8 cellular contexts compared by ENCODE assay signal in genomic region chr12:49827351-49828099, GRCh38. TPM values are rescaled to one million over a fixed set of nuclear protein-coding genes. Genes with fewer than 3 reads are reported as not detected.
A peak's percentile ranks its signal among the peaks of the same experiment; 100 is the strongest.
DNase-seq lines count a peak whose midpoint lies in the region; ATAC-seq and TF ChIP-seq lines count a peak whose summit lies in the region.

No MANE protein-coding gene starts in this region.

- H3K4me3 ChIP-seq in testis, result peak overlapping the region; percentile 76 to 90

- ATAC-seq in HG03378 (IDR thresholded peaks at IDR 0.05; ENCODE audit: unreplicated experiment), result no peak

- intact Hi-C loops in testis (cut with DNase I; ENCODE audit: low total_unique reads), result no loop called here

- no peaks in the 10 kb centered on the region for H3K27me3 ChIP-seq in testis

- no peaks in the 10 kb centered on the region for H3K9me3 ChIP-seq in testis

- WGBS in testis, 2 donors, result 0 to 1% methylated on average over 10 to 34 of the region's 38 CpGs

- no peaks in the 10 kb centered on the region for H3K36me3 ChIP-seq in testis (ENCODE audit: low read depth, missing control alignments)

- H3K4me1 ChIP-seq in testis, result peaks cover 46% of the 10 kb centered on the region

- peak overlapping the region; percentile 83 to 90 for H3K27ac ChIP-seq in testis

- TF ChIP-seq CTCF in testis (IDR thresholded peaks at IDR 0.05), result no peak

- DNase-seq in DMS 273 treated with DMSO at 0.1 percent for 48 hours (lab: John Stamatoyannopoulos, UW) (peak; percentile 6), HCEC 1CT (peak; percentile 56), NCI-H748 treated with DMSO at 0.1 percent for 48 hours (lab: John Stamatoyannopoulos, UW) (peak; percentile 22), activated T-helper 1 cell treated with Interleukin-2 at 50 U/mL for 16 hours (ENCODE audit: low read depth) (peak; percentile 25), fibroblast of gingiva (ENCODE audit: low read depth) (peak; percentile 69), myocyte (ENCODE audit: low read depth) (peak; percentile 93), testis (peak; percentile 79)

- no peak for TF ChIP-seq POLR2A in testis (IDR thresholded peaks at IDR 0.05)

RNA-seq across cellular contexts. Expression of gene NCKAP5L, which starts 0.7 kb away (rescaled TPM):
- total RNA-seq in myocyte (95.7 and 112 TPM in 2 replicates), testis (10 to 100 TPM; 63.5 to 79.7 TPM)
- polyA plus RNA-seq in myocyte (2012), result 48.1 TPM
- polyA plus RNA-seq in testis (ENCODE audit: insufficient read depth, low read depth, low replicate concordance), result 22.0 TPM

RNA-seq across cellular contexts. Expression of gene BCDIN3D, which starts 15.4 kb away (rescaled TPM):
- total RNA-seq in myocyte (4.3 and 4.9 TPM in 2 replicates), testis (1 to 10 TPM; 5.1 to 5.8 TPM)
- polyA plus RNA-seq in myocyte (2012), result 4.6 TPM
- polyA plus RNA-seq in testis (ENCODE audit: insufficient read depth, low read depth, low replicate concordance), result 4.9 TPM

Comparison
In these comparisons a context has a peak if more than half of its experiments do, and no peak if none do; other contexts are left out.
1. DNase-seq: peak in every context shown above with its lines; median percentile 93 in myocyte; 79 in testis; 69 in fibroblast of gingiva; 56 in HCEC 1CT; 25 in activated T-helper 1 cell treated with Interleukin-2 at 50 U/mL for 16 hours; 22 in NCI-H748 treated with DMSO at 0.1 percent for 48 hours; 6 in DMS 273 treated with DMSO at 0.1 percent for 48 hours.